ENCODE assay signal across 8 cellular contexts in the genomic region with DNA sequence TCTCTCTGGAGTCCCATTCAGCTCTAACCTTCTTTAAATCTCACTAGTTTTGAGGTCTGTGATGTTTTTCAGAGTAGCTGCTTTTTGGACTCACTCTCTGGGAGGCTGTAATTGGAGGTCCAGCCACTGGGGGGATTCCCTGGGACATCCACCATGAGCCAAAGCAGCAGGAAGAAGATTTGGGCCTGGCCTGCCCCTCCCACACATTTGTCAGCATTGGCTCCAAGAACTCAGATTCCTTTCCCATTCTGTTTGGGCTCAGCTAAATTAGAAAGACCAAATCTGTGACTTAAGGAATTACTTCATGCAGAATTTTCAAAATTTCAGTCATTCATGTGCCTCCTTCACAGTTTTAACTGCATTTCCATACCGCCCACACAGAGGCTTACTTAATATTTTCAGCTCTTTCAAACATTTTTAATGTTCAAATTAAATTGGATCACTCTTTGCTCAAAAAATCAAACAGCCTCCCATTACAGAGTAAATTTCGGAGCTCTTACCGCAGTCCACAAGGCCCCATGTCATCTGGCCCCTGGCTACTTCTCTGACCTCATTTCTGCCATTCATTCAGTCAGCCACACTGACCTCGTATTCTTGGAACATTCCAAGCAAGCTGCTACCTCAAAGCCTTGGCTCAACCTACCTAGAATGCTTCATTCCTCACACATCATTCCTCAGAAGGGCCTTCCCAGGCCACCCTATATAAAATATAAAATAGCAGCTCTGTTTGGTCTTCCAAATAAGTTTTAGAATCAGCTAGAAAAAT. TPM values are rescaled to one million over a fixed set of nuclear protein-coding genes. Genes with fewer than 3 reads are reported as not detected.
DNase-seq lines count a peak whose midpoint lies in the region; ATAC-seq and TF ChIP-seq lines count a peak whose summit lies in the region.

No MANE protein-coding gene starts in this region.

- peak overlapping the region; percentile 29 for H4K91ac ChIP-seq in trophoblast cell (ENCODE audit: low read depth, low read length)

- H3K36me3 Mint-ChIP-seq in nephron progenitor cell (ENCODE audit: low read depth), result no peaks in the 10 kb centered on the region

- no peak overlapping the region for H3K18ac ChIP-seq in trophoblast cell (ENCODE audit: low read length)

- no peak overlapping the region for H2BK12ac ChIP-seq in trophoblast cell (ENCODE audit: low read length)

- H3K9me3 ChIP-seq in trophoblast cell (ENCODE audit: insufficient read depth, low read depth, low read length), result no peaks in the 10 kb centered on the region

- no CpG with 5 or more reads among the region's 4 CpGs for WGBS in trophoblast cell (ENCODE audit: extremely low coverage, insufficient coverage, insufficient read length)

- peak; percentile 46 for TF ChIP-seq CTCF in GM12864 (IDR thresholded peaks at IDR 0.05; ENCODE audit: low read depth, low read length, missing control alignments)
- TF ChIP-seq CTCF in nephron progenitor cell (IDR thresholded peaks at IDR 0.05), result no peak

- H3K27me3 Mint-ChIP-seq in nephron progenitor cell (ENCODE audit: low read depth, poor library complexity), result peaks cover 12% of the 10 kb centered on the region

- no peak overlapping the region for H3K27ac Mint-ChIP-seq in nephron progenitor cell

- no peak for ATAC-seq in GM18517 (IDR thresholded peaks at IDR 0.05; ENCODE audit: unreplicated experiment)
- no peak for ATAC-seq in HG02571 (IDR thresholded peaks at IDR 0.05; ENCODE audit: unreplicated experiment)

- H2BK120ac ChIP-seq in trophoblast cell (ENCODE audit: insufficient read depth, low read length, poor library complexity), result no peak overlapping the region

- H3K4me3 ChIP-seq in GM12864 (ENCODE audit: low read depth, low read length) (no peak overlapping the region), trophoblast cell (ENCODE audit: low read depth, low read length) (no peak overlapping the region)

- no peaks in the 10 kb centered on the region for H3K79me1 ChIP-seq in trophoblast cell (ENCODE audit: low read length)

- H2AFZ ChIP-seq in trophoblast cell (ENCODE audit: insufficient read depth, low read length, poor library complexity), result no peak overlapping the region

- H3K27me3 ChIP-seq in trophoblast cell (ENCODE audit: insufficient read depth, low read length), result no peaks in the 10 kb centered on the region

- no peak overlapping the region for H3K9ac ChIP-seq in trophoblast cell (ENCODE audit: low read length)

- no peak overlapping the region for H3K27ac ChIP-seq in trophoblast cell (ENCODE audit: low read depth, low read length)

- H3K4ac ChIP-seq in trophoblast cell (ENCODE audit: low read depth, low read length), result no peak overlapping the region

- H3K36me3 ChIP-seq in trophoblast cell (ENCODE audit: control insufficient read depth in 1 of 2, insufficient read depth in 2 of 2, low read length in 2 of 2), result no peaks in the 10 kb centered on the region

- no peak for DNase-seq in GM12864 (ENCODE audit: low read depth)
- DNase-seq in RKO (ENCODE audit: low spot score), result peak; percentile 23
- DNase-seq in fibroblast of gingiva (ENCODE audit: low read depth), result peak; percentile 71
- peak; percentile 66 to 80 for DNase-seq in trophoblast cell
- no peak for DNase-seq in nephron progenitor cell
- DNase-seq in hippocampal formation (lab: John Stamatoyannopoulos, UW), result no peak

- H3K4me1 Mint-ChIP-seq in nephron progenitor cell, result peaks cover 11% of the 10 kb centered on the region

- H4K12ac ChIP-seq in trophoblast cell (ENCODE audit: low read depth, low read length), result no peak overlapping the region

- H2AK5ac ChIP-seq in trophoblast cell (ENCODE audit: low read length), result no peak overlapping the region

- H3K79me2 ChIP-seq in trophoblast cell (ENCODE audit: control insufficient read depth, insufficient read depth, low read length, poor library complexity), result peaks cover 1% of the 10 kb centered on the region

- H3K4me3 Mint-ChIP-seq in nephron progenitor cell, result no peak overlapping the region

- no peak overlapping the region for H3K14ac ChIP-seq in trophoblast cell (ENCODE audit: low read length)

- peak overlapping the region; percentile 35 for H4K8ac ChIP-seq in trophoblast cell (ENCODE audit: low read depth, low read length)

- no peaks in the 10 kb centered on the region for H3K9me3 Mint-ChIP-seq in nephron progenitor cell

- H3K4me1 ChIP-seq in trophoblast cell (ENCODE audit: control insufficient read depth in 1 of 2, insufficient read depth in 2 of 2, low read length in 2 of 2), result peaks cover 9 to 16% of the 10 kb centered on the region in 2 experiments

- no peak overlapping the region for H3K23ac ChIP-seq in trophoblast cell (ENCODE audit: low read length)

- H2BK5ac ChIP-seq in trophoblast cell (ENCODE audit: low read depth, low read length, poor library complexity), result no peak overlapping the region

- H3K4me2 ChIP-seq in trophoblast cell (ENCODE audit: low read length), result no peak overlapping the region

RNA-seq across cellular contexts. Expression of gene RRAS2, which starts 54.5 kb away (rescaled TPM):
- 51.8 and 54.1 TPM in 2 replicates for polyA plus RNA-seq in trophoblast cell (2013)

Comparison
In these comparisons a context has a peak if more than half of its experiments do, and no peak if none do; other contexts are left out.
1. DNase-seq: peak in RKO (single experiment), fibroblast of gingiva (single experiment) and trophoblast cell (2 of 2); none in GM12864 (single experiment), nephron progenitor cell (single experiment) and hippocampal formation (0 of 2).